Comparison of ENCODE assay signal across 10 cellular contexts in genomic region chr15:43832485-43832884, GRCh38. TPM values are rescaled to one million over a fixed set of nuclear protein-coding genes. Genes with fewer than 3 reads are reported as not detected.
DNase-seq lines count a peak whose midpoint lies in the region; ATAC-seq and TF ChIP-seq lines count a peak whose summit lies in the region.
"Not testable (repeated sequence)": the region's sequence is repeated elsewhere in the genome, so short reads cannot be mapped to it uniquely, and the experiment has no call there.
"Had no signal": no experiment of that assay in that cellular context is flagged by ENCODE, and none has a peak within 500 bp of the region (broad histone marks: within the 10 kb centered on the region; RNA-seq: fewer than 3 reads in every experiment).

No MANE protein-coding gene starts in this region.

- intact Hi-C loops in OCI-LY7 (cut with micrococcal nuclease; ENCODE audit: unreplicated experiment), result not testable (repeated sequence)

- H3K4me3 ChIP-seq in CD4-positive, CD25-positive, alpha-beta regulatory T cell (ENCODE audit: low read depth, low read length); HEK293 (ENCODE audit: low read depth, low read length): not testable (repeated sequence)
- H3K4me3 ChIP-seq in OCI-LY7 (ENCODE audit: low read depth, low read length, poor library complexity, severe bottlenecking), result peak overlapping the region; percentile 95

- H3K79me2 ChIP-seq in OCI-LY7 (ENCODE audit: insufficient read depth, low read depth, low read length), result peaks cover 100% of the 10 kb centered on the region

- not testable (repeated sequence) for H2AFZ ChIP-seq in OCI-LY7 (ENCODE audit: low read length)

- H3K36me3 ChIP-seq in CD4-positive, CD25-positive, alpha-beta regulatory T cell (ENCODE audit: control insufficient read depth, insufficient read depth, low read length), result peaks cover 18% of the 10 kb centered on the region
- H3K36me3 ChIP-seq in HEK293 (ENCODE audit: control insufficient read depth in 2 of 2, insufficient read depth in 1 of 2, low read length in 2 of 2) (peaks cover 33 to 49% of the 10 kb centered on the region in 2 experiments), OCI-LY7 (ENCODE audit: insufficient read depth, low read length) (peaks cover 99% of the 10 kb centered on the region)

- POLR2A ChIA-PET in HEK293 (lab: Yijun Ruan, JAX) (interaction anchor here (0.6 kb wide), 1 partner anchor 16 kb away, joined by 3 read pairs; no protein-coding TSS in a partner anchor), OCI-LY7 (lab: Charles Lee) (interaction anchor here (0.6 to 2.4 kb wide), 14 partner anchors 8 to 79 kb away, joined by 3 to 16 read pairs (median 6); partner anchors contain the start of genes ELL3 and MFAP1)
- POLR2A ChIA-PET in activated CD4-positive, alpha-beta T cell treated with anti-CD3 and anti-CD28 coated beads, Interleukin-2, amount 10 ng/mL, durations not matched to agents 7 days and 5 days (lab: Charles Lee), result interaction anchor here (0.6 kb wide), 1 partner anchor 372 kb away, joined by 3 read pairs; no protein-coding TSS in a partner anchor
- POLR2A ChIA-PET in activated naive CD8-positive, alpha-beta T cell treated with anti-CD3 and anti-CD28 coated beads, Interleukin-2, amount 10 ng/mL, durations not matched to agents 7 days and 5 days (lab: Charles Lee), result interaction anchor here (0.7 to 1.7 kb wide), 2 partner anchors 10 to 39 kb away, joined by 3 read pairs; no protein-coding TSS in a partner anchor

- peak overlapping the region; percentile 82 for H3K4me2 ChIP-seq in OCI-LY7 (ENCODE audit: low read length)

- not testable (repeated sequence) for ATAC-seq in CD4-positive, CD25-positive, alpha-beta regulatory T cell (ENCODE audit: low read depth in 2 of 2); activated T-cell treated with anti-CD3 and anti-CD28 coated beads, Interleukin-2, amount 50 U/mL, for 4 hours; activated naive CD8-positive, alpha-beta T cell treated with anti-CD3 and anti-CD28 coated beads, Interleukin-2, amount 10 ng/mL, durations not matched to agents 7 days and 5 days (ENCODE audit: low read depth)

- H3K9me3 Mint-ChIP-seq in CD4-positive, CD25-positive, alpha-beta regulatory T cell; activated CD4-positive, alpha-beta T cell treated with anti-CD3 and anti-CD28 coated beads, Interleukin-2, amount 10 ng/mL, durations not matched to agents 7 days and 5 days; activated T-cell treated with anti-CD3 and anti-CD28 coated beads, Interleukin-2, amount 50 U/mL, for 4 hours; activated naive CD8-positive, alpha-beta T cell treated with anti-CD3 and anti-CD28 coated beads, Interleukin-2, amount 10 ng/mL, durations not matched to agents 7 days and 5 days: not testable (repeated sequence)

- CTCF ChIA-PET in HEK293 (lab: Yijun Ruan, JAX); OCI-LY7 (lab: Charles Lee; ENCODE audit: unreplicated experiment): not testable (repeated sequence)
- CTCF ChIA-PET in activated CD4-positive, alpha-beta T cell treated with anti-CD3 and anti-CD28 coated beads, Interleukin-2, amount 10 ng/mL, durations not matched to agents 7 days and 5 days (lab: Charles Lee), result interaction anchor here (1.0 to 1.5 kb wide), 2 partner anchors 19 to 21 kb away, joined by 4 to 6 read pairs; no protein-coding TSS in a partner anchor

- TF ChIP-seq CTCF in HEK293 (tag by site-specific recombination; IDR thresholded peaks at IDR 0.05); OCI-LY7 (conservative IDR thresholded peaks at IDR 0.05; ENCODE audit: low read length): not testable (repeated sequence)

- H3K36me3 Mint-ChIP-seq in CD4-positive, CD25-positive, alpha-beta regulatory T cell, result peaks cover 17% of the 10 kb centered on the region
- peaks cover 61% of the 10 kb centered on the region for H3K36me3 Mint-ChIP-seq in activated CD4-positive, alpha-beta T cell treated with anti-CD3 and anti-CD28 coated beads, Interleukin-2, amount 10 ng/mL, durations not matched to agents 7 days and 5 days (ENCODE audit: low read depth)
- H3K36me3 Mint-ChIP-seq in activated T-cell treated with anti-CD3 and anti-CD28 coated beads, Interleukin-2, amount 50 U/mL, for 4 hours (ENCODE audit: insufficient read depth), result peaks cover 25% of the 10 kb centered on the region
- peaks cover 38% of the 10 kb centered on the region for H3K36me3 Mint-ChIP-seq in activated naive CD8-positive, alpha-beta T cell treated with anti-CD3 and anti-CD28 coated beads, Interleukin-2, amount 10 ng/mL, durations not matched to agents 7 days and 5 days

- H3K4me1 ChIP-seq in CD4-positive, CD25-positive, alpha-beta regulatory T cell (ENCODE audit: control insufficient read depth, insufficient read depth, low read length, poor library complexity, severe bottlenecking), result peaks cover 39% of the 10 kb centered on the region
- not testable (repeated sequence) for H3K4me1 ChIP-seq in HEK293 (ENCODE audit: control insufficient read depth, insufficient read depth, low read length)
- peaks cover 35% of the 10 kb centered on the region for H3K4me1 ChIP-seq in OCI-LY7 (ENCODE audit: insufficient read depth, low read length, poor library complexity, severe bottlenecking)

- H3K9me3 ChIP-seq in CD4-positive, CD25-positive, alpha-beta regulatory T cell (ENCODE audit: control insufficient read depth in 2 of 2, low read length in 2 of 2); HEK293 (ENCODE audit: control insufficient read depth, insufficient read depth, low read depth, low read length); OCI-LY7 (ENCODE audit: low read length): not testable (repeated sequence)

- not testable (repeated sequence) for H3K27me3 ChIP-seq in CD4-positive, CD25-positive, alpha-beta regulatory T cell (ENCODE audit: control insufficient read depth, insufficient read depth, low read length)

- peak overlapping the region in 1 of 3 donors; percentile 24 for H3K27ac Mint-ChIP-seq in CD4-positive, CD25-positive, alpha-beta regulatory T cell
- H3K27ac Mint-ChIP-seq in activated CD4-positive, alpha-beta T cell treated with anti-CD3 and anti-CD28 coated beads, Interleukin-2, amount 10 ng/mL, durations not matched to agents 7 days and 5 days, result peak overlapping the region; percentile 83
- H3K27ac Mint-ChIP-seq in activated naive CD8-positive, alpha-beta T cell treated with anti-CD3 and anti-CD28 coated beads, Interleukin-2, amount 10 ng/mL, durations not matched to agents 7 days and 5 days, result peak overlapping the region; percentile 55

- H3K4me1 Mint-ChIP-seq in CD4-positive, CD25-positive, alpha-beta regulatory T cell, result peaks cover 12 to 46% (median 36%) of the 10 kb centered on the region in 4 donors
- H3K4me1 Mint-ChIP-seq in activated CD4-positive, alpha-beta T cell treated with anti-CD3 and anti-CD28 coated beads, Interleukin-2, amount 10 ng/mL, durations not matched to agents 7 days and 5 days, result peaks cover 54% of the 10 kb centered on the region
- H3K4me1 Mint-ChIP-seq in activated T-cell treated with anti-CD3 and anti-CD28 coated beads, Interleukin-2, amount 50 U/mL, for 4 hours (ENCODE audit: low read depth), result peaks cover 30% of the 10 kb centered on the region
- H3K4me1 Mint-ChIP-seq in activated naive CD8-positive, alpha-beta T cell treated with anti-CD3 and anti-CD28 coated beads, Interleukin-2, amount 10 ng/mL, durations not matched to agents 7 days and 5 days, result peaks cover 35% of the 10 kb centered on the region

- not testable (repeated sequence) for H3K9me2 ChIP-seq in OCI-LY7 (ENCODE audit: insufficient read depth, low read length)

- DNase-seq in CD4-positive, CD25-positive, alpha-beta regulatory T cell; OCI-LY7 (ENCODE audit: low spot score); activated CD4-positive, alpha-beta T cell treated with anti-CD3 and anti-CD28 coated beads, Interleukin-2, amount 10 ng/mL, durations not matched to agents 7 days and 5 days; activated T-cell treated with anti-CD3 and anti-CD28 coated beads, Interleukin-2, amount 50 U/mL, for 4 hours; activated naive CD8-positive, alpha-beta T cell treated with anti-CD3 and anti-CD28 coated beads, Interleukin-2, amount 10 ng/mL, durations not matched to agents 7 days and 5 days: not testable (repeated sequence)
- DNase-seq in left kidney (ENCODE audit: low read depth, low spot score), result peak; percentile 16

- peak overlapping the region; percentile 5 for H3K27ac ChIP-seq in CD4-positive, CD25-positive, alpha-beta regulatory T cell (ENCODE audit: insufficient read depth, low read length, poor library complexity, severe bottlenecking)
- not testable (repeated sequence) for H3K27ac ChIP-seq in HEK293 (ENCODE audit: extremely low read depth, low read depth, low read length)
- H3K27ac ChIP-seq in OCI-LY7 (ENCODE audit: low read depth, low read length, poor library complexity, severe bottlenecking), result peak overlapping the region; percentile 86

- peaks cover 21% of the 10 kb centered on the region for H4K20me1 ChIP-seq in OCI-LY7 (ENCODE audit: insufficient read depth, low read length)

- H3K4me3 Mint-ChIP-seq in CD4-positive, CD25-positive, alpha-beta regulatory T cell, result peak overlapping the region in 2 of 4 donors; percentile 37 to 54
- H3K4me3 Mint-ChIP-seq in activated CD4-positive, alpha-beta T cell treated with anti-CD3 and anti-CD28 coated beads, Interleukin-2, amount 10 ng/mL, durations not matched to agents 7 days and 5 days, result peak overlapping the region; percentile 55
- peak overlapping the region; percentile 28 for H3K4me3 Mint-ChIP-seq in activated T-cell treated with anti-CD3 and anti-CD28 coated beads, Interleukin-2, amount 50 U/mL, for 4 hours
- peak overlapping the region; percentile 61 for H3K4me3 Mint-ChIP-seq in activated naive CD8-positive, alpha-beta T cell treated with anti-CD3 and anti-CD28 coated beads, Interleukin-2, amount 10 ng/mL, durations not matched to agents 7 days and 5 days

- BruUV-seq in OCI-LY7 (replicated peaks; lab: Mats Ljungman, UMichigan), result not testable (repeated sequence)

- not testable (repeated sequence) for H3K27me3 Mint-ChIP-seq in CD4-positive, CD25-positive, alpha-beta regulatory T cell; activated CD4-positive, alpha-beta T cell treated with anti-CD3 and anti-CD28 coated beads, Interleukin-2, amount 10 ng/mL, durations not matched to agents 7 days and 5 days; activated T-cell treated with anti-CD3 and anti-CD28 coated beads, Interleukin-2, amount 50 U/mL, for 4 hours (ENCODE audit: low read depth); activated naive CD8-positive, alpha-beta T cell treated with anti-CD3 and anti-CD28 coated beads, Interleukin-2, amount 10 ng/mL, durations not matched to agents 7 days and 5 days

RNA-seq across cellular contexts. Expression of gene WDR76, which starts 5.7 kb away (rescaled TPM):
- total RNA-seq in CD4-positive, CD25-positive, alpha-beta regulatory T cell, result 13.9 TPM
- polyA plus RNA-seq in CD4-positive, CD25-positive, alpha-beta regulatory T cell, result 10 to 100 TPM; 12.1 to 14.1 (median 12.4) TPM
- 126 and 139 TPM in 2 replicates for total RNA-seq in OCI-LY7 (2014; rRNA removed; shearing (Covaris generic))
- 170 and 186 TPM in 2 replicates for total RNA-seq in OCI-LY7 (2022)
- 10 to 100 TPM; 76.8 to 89.2 TPM for total RNA-seq in activated CD4-positive, alpha-beta T cell treated with anti-CD3 and anti-CD28 coated beads, Interleukin-2, amount 10 ng/mL, durations not matched to agents 7 days and 5 days
- total RNA-seq in activated T-cell treated with anti-CD3 and anti-CD28 coated beads, Interleukin-2, amount 50 U/mL, for 4 hours, result 10 to 100 TPM; 37.1 to 44.8 (median 39.2) TPM
- total RNA-seq in activated naive CD8-positive, alpha-beta T cell treated with anti-CD3 and anti-CD28 coated beads, Interleukin-2, amount 10 ng/mL, durations not matched to agents 7 days and 5 days, result 10 to 100 TPM; 68.3 to 71.4 TPM

RNA-seq across cellular contexts. Expression of gene MFAP1, which starts 8.0 kb away (rescaled TPM):
- 17.1 TPM for total RNA-seq in CD4-positive, CD25-positive, alpha-beta regulatory T cell
- 10 to 100 TPM; 12.7 to 24.8 (median 16.5) TPM for polyA plus RNA-seq in CD4-positive, CD25-positive, alpha-beta regulatory T cell
- total RNA-seq in OCI-LY7 (2014; rRNA removed; shearing (Covaris generic)), result 25.3 and 43.4 TPM in 2 replicates
- total RNA-seq in OCI-LY7 (2022), result 57.2 and 72.1 TPM in 2 replicates
- 10 to 100 TPM; 38.8 to 42.2 TPM for total RNA-seq in activated CD4-positive, alpha-beta T cell treated with anti-CD3 and anti-CD28 coated beads, Interleukin-2, amount 10 ng/mL, durations not matched to agents 7 days and 5 days
- 10 to 100 TPM; 37.0 to 38.0 (median 37.4) TPM for total RNA-seq in activated T-cell treated with anti-CD3 and anti-CD28 coated beads, Interleukin-2, amount 50 U/mL, for 4 hours
- total RNA-seq in activated naive CD8-positive, alpha-beta T cell treated with anti-CD3 and anti-CD28 coated beads, Interleukin-2, amount 10 ng/mL, durations not matched to agents 7 days and 5 days, result 10 to 100 TPM; 33.6 to 35.3 TPM

RNA-seq across cellular contexts. Expression of gene HYPK, which starts 32.1 kb away (rescaled TPM):
- total RNA-seq in CD4-positive, CD25-positive, alpha-beta regulatory T cell, result 19.7 TPM
- 10 to 100 TPM in 3 of 4 donors, 1 to 10 TPM in 1; 6.4 to 15.2 (median 11.8) TPM for polyA plus RNA-seq in CD4-positive, CD25-positive, alpha-beta regulatory T cell
- total RNA-seq in OCI-LY7 (2014; rRNA removed; shearing (Covaris generic)), result 16.1 and 25.0 TPM in 2 replicates
- 48.9 and 53.6 TPM in 2 replicates for total RNA-seq in OCI-LY7 (2022)
- 10 to 100 TPM; 15.0 to 18.1 TPM for total RNA-seq in activated CD4-positive, alpha-beta T cell treated with anti-CD3 and anti-CD28 coated beads, Interleukin-2, amount 10 ng/mL, durations not matched to agents 7 days and 5 days
- total RNA-seq in activated T-cell treated with anti-CD3 and anti-CD28 coated beads, Interleukin-2, amount 50 U/mL, for 4 hours, result 10 to 100 TPM; 48.3 to 50.7 (median 49.0) TPM
- 10 to 100 TPM; 17.2 to 18.3 TPM for total RNA-seq in activated naive CD8-positive, alpha-beta T cell treated with anti-CD3 and anti-CD28 coated beads, Interleukin-2, amount 10 ng/mL, durations not matched to agents 7 days and 5 days

RNA-seq across cellular contexts. Expression of gene SERINC4, which starts 32.5 kb away (rescaled TPM):
- total RNA-seq in CD4-positive, CD25-positive, alpha-beta regulatory T cell, result not detected
- polyA plus RNA-seq in CD4-positive, CD25-positive, alpha-beta regulatory T cell, result 1 to 10 TPM; 1.2 to 2.8 (median 2.3) TPM
- 0.23 and 0.60 TPM in 2 replicates for total RNA-seq in OCI-LY7 (2014; rRNA removed; shearing (Covaris generic))
- total RNA-seq in OCI-LY7 (2022), result 1.1 and 1.9 TPM in 2 replicates
- total RNA-seq in activated CD4-positive, alpha-beta T cell treated with anti-CD3 and anti-CD28 coated beads, Interleukin-2, amount 10 ng/mL, durations not matched to agents 7 days and 5 days, result under 1 TPM; 0.37 to 0.50 TPM
- total RNA-seq in activated T-cell treated with anti-CD3 and anti-CD28 coated beads, Interleukin-2, amount 50 U/mL, for 4 hours, result under 1 TPM; 0.08 to 0.24 (median 0.15) TPM
- total RNA-seq in activated naive CD8-positive, alpha-beta T cell treated with anti-CD3 and anti-CD28 coated beads, Interleukin-2, amount 10 ng/mL, durations not matched to agents 7 days and 5 days, result under 1 TPM; 0.14 to 0.17 TPM
- total RNA-seq: GM23338, RPMI7951, SJSA1 had no signal
- polyA plus RNA-seq: GM23338 had no signal

RNA-seq across cellular contexts. Expression of gene SERF2, which starts 40.4 kb away (rescaled TPM):
- total RNA-seq in CD4-positive, CD25-positive, alpha-beta regulatory T cell, result 400 TPM
- 1,000 to 10,000 TPM; 1,866 to 2,414 (median 2,080) TPM for polyA plus RNA-seq in CD4-positive, CD25-positive, alpha-beta regulatory T cell
- total RNA-seq in OCI-LY7 (2014; rRNA removed; shearing (Covaris generic)), result 581 and 622 TPM in 2 replicates
- total RNA-seq in OCI-LY7 (2022), result 1,328 and 1,370 TPM in 2 replicates
- total RNA-seq in activated CD4-positive, alpha-beta T cell treated with anti-CD3 and anti-CD28 coated beads, Interleukin-2, amount 10 ng/mL, durations not matched to agents 7 days and 5 days, result 100 to 1,000 TPM; 956 to 981 TPM
- 100 to 1,000 TPM; 561 to 596 (median 567) TPM for total RNA-seq in activated T-cell treated with anti-CD3 and anti-CD28 coated beads, Interleukin-2, amount 50 U/mL, for 4 hours
- total RNA-seq in activated naive CD8-positive, alpha-beta T cell treated with anti-CD3 and anti-CD28 coated beads, Interleukin-2, amount 10 ng/mL, durations not matched to agents 7 days and 5 days, result 100 to 1,000 TPM; 926 to 987 TPM
